1 cellular context compared by ENCODE assay signal in the genomic region with DNA sequence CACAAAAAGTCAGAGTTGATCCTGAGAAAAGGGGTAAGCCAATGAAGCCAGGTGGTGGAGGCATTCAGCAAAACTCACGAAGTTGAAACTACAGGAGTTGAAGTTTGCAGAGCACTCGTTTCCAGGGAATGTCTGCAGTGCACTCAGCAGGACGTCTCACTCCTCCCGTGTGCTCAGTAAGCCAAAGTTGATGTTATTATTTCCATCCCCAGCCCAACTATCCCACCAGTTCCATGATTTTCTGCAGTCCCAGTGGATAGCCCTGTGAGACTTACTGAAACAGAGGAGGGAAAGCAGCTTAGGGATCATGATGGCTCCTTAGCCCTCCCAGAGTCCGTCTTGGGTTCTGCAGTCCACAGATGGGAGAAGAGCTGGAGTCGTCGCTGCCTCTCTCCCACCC.
TF ChIP-seq lines count a peak whose summit lies in the region.

A gene (minus strand): TSS at position 334 of the 400 bp plus-strand sequence. CDS start 25 bp downstream, at position 309.

TF ChIP-seq in GM23338, 12 proteins besides CTCF, POLR2A, EP300 and RAD21 (continued from another document):
- TF ChIP-seq NANOG (IDR thresholded peaks at IDR 0.05; ENCODE audit: borderline replicate concordance) (no peak), EZH2phosphoT487 (IDR thresholded peaks at IDR 0.05; ENCODE audit: unreplicated experiment) (no peak)
